Comparison of ENCODE assay signal across 1 cellular context in the genomic region with DNA sequence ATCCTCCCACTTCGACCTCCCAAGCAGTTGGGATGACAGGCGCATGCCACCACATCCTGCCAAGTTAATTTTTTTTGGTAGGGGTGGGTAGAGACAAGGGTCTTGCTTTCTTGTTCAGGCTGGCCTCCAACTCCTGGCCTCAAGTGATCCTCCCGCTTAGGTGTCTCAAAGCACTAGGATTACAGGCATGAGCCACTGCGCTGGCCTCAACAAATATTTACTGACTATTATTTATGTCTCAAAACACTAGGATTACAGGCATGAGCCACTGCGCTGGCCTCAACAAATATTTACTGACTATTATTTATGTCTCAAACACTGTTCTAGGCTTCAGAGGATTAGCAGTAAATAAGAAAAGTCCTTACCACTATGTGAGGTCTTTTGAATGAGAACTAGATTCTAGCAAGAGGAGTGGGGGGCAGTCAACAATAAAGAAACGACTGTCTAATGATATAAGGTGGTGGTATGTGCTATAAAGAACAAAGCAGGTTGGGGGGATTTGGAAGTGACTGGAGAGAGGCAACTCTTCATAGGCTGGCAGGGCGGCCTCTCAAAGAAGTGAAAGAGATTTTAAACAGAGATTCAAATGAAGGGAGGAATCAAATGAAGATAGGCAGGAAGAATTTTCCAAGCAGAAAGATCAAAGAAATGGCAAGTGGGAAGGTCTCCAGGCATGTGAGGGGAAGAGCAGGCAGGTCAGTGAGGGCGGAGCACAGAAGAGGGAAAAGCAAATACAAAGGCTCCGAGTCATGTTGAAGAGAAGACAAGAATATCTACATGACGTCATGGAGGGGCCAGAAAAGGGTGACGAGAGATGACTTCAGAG.
A peak's percentile ranks its signal among the peaks of the same experiment; 100 is the strongest.
TF ChIP-seq lines count a peak whose summit lies in the region.

No MANE protein-coding gene starts in this region.

TF ChIP-seq in HepG2, 621 proteins besides CTCF, POLR2A, EP300 and RAD21 (continued from another document and continues in another):
- peak; percentile 88 for TF ChIP-seq SMAD3 (CRISPR knock-in tag; IDR thresholded peaks at IDR 0.05)
- no peak for TF ChIP-seq ZNF619 (CRISPR knock-in tag; IDR thresholded peaks at IDR 0.05)
- no peak for TF ChIP-seq ZNF326 (CRISPR knock-in tag; IDR thresholded peaks at IDR 0.05; ENCODE audit: borderline replicate concordance)
- TF ChIP-seq ZNF101 (CRISPR knock-in tag; IDR thresholded peaks at IDR 0.05; ENCODE audit: borderline replicate concordance, low read depth): no peak
- TF ChIP-seq BRD4 (CRISPR knock-in tag; IDR thresholded peaks at IDR 0.05): no peak
- TF ChIP-seq, protein P1, sequence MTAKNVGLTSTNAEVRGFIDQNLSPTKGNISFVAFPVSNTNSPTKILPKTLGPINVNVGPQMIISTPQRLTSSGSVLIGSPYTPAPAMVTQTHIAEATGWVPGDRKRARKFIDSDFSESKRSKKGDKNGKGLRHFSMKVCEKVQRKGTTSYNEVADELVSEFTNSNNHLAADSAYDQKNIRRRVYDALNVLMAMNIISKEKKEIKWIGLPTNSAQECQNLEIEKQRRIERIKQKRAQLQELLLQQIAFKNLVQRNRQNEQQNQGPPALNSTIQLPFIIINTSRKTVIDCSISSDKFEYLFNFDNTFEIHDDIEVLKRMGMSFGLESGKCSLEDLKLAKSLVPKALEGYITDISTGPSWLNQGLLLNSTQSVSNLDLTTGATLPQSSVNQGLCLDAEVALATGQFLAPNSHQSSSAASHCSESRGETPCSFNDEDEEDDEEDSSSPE (CRISPR knock-in tag; IDR thresholded peaks at IDR 0.05): 0 out of 2 replicates have a peak, but pooled peaks have one; percentile 15
- TF ChIP-seq SUZ12 (IDR thresholded peaks at IDR 0.05; ENCODE audit: low read depth, low read length): no peak
- peak; percentile 95 for TF ChIP-seq ISL2 (CRISPR knock-in tag; IDR thresholded peaks at IDR 0.05)
- no peak for TF ChIP-seq ZNF282 (IDR thresholded peaks at IDR 0.05; ENCODE audit: partially characterized antibody)
- TF ChIP-seq, protein P2, sequence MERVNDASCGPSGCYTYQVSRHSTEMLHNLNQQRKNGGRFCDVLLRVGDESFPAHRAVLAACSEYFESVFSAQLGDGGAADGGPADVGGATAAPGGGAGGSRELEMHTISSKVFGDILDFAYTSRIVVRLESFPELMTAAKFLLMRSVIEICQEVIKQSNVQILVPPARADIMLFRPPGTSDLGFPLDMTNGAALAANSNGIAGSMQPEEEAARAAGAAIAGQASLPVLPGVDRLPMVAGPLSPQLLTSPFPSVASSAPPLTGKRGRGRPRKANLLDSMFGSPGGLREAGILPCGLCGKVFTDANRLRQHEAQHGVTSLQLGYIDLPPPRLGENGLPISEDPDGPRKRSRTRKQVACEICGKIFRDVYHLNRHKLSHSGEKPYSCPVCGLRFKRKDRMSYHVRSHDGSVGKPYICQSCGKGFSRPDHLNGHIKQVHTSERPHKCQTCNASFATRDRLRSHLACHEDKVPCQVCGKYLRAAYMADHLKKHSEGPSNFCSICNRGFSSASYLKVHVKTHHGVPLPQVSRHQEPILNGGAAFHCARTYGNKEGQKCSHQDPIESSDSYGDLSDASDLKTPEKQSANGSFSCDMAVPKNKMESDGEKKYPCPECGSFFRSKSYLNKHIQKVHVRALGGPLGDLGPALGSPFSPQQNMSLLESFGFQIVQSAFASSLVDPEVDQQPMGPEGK (CRISPR knock-in tag; IDR thresholded peaks at IDR 0.05): no peak; the same call in none of the 2 replicates
- TF ChIP-seq ZNF446 (CRISPR knock-in tag; IDR thresholded peaks at IDR 0.05): no peak
- TF ChIP-seq ZNF816 (CRISPR knock-in tag; IDR thresholded peaks at IDR 0.05; ENCODE audit: borderline replicate concordance): no peak
- TF ChIP-seq, protein P3, sequence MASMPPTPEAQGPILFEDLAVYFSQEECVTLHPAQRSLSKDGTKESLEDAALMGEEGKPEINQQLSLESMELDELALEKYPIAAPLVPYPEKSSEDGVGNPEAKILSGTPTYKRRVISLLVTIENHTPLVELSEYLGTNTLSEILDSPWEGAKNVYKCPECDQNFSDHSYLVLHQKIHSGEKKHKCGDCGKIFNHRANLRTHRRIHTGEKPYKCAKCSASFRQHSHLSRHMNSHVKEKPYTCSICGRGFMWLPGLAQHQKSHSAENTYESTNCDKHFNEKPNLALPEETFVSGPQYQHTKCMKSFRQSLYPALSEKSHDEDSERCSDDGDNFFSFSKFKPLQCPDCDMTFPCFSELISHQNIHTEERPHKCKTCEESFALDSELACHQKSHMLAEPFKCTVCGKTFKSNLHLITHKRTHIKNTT (CRISPR knock-in tag; IDR thresholded peaks at IDR 0.05): no peak
- TF ChIP-seq ZNF33B (CRISPR knock-in tag; IDR thresholded peaks at IDR 0.05): no peak
- TF ChIP-seq KLF12 (CRISPR knock-in tag; IDR thresholded peaks at IDR 0.05; ENCODE audit: borderline replicate concordance): no peak
- TF ChIP-seq, protein P4, sequence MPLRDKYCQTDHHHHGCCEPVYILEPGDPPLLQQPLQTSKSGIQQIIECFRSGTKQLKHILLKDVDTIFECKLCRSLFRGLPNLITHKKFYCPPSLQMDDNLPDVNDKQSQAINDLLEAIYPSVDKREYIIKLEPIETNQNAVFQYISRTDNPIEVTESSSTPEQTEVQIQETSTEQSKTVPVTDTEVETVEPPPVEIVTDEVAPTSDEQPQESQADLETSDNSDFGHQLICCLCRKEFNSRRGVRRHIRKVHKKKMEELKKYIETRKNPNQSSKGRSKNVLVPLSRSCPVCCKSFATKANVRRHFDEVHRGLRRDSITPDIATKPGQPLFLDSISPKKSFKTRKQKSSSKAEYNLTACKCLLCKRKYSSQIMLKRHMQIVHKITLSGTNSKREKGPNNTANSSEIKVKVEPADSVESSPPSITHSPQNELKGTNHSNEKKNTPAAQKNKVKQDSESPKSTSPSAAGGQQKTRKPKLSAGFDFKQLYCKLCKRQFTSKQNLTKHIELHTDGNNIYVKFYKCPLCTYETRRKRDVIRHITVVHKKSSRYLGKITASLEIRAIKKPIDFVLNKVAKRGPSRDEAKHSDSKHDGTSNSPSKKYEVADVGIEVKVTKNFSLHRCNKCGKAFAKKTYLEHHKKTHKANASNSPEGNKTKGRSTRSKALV (CRISPR knock-in tag; IDR thresholded peaks at IDR 0.05): 0 out of 2 replicates have a peak, but pooled peaks have one; percentile 33
- TF ChIP-seq DR1 (CRISPR knock-in tag; IDR thresholded peaks at IDR 0.05): no peak
- no peak for TF ChIP-seq ATF7-NPFF (CRISPR knock-in tag; IDR thresholded peaks at IDR 0.05; ENCODE audit: low read depth)
- TF ChIP-seq NBN (conservative IDR thresholded peaks at IDR 0.05): no peak
- TF ChIP-seq AKAP8 (CRISPR knock-in tag; IDR thresholded peaks at IDR 0.05): no peak
- no peak for TF ChIP-seq CAMTA2 (CRISPR knock-in tag; IDR thresholded peaks at IDR 0.05; ENCODE audit: borderline replicate concordance)
- no peak for TF ChIP-seq ZNF883 (CRISPR knock-in tag; IDR thresholded peaks at IDR 0.05; ENCODE audit: not compliant biosample characterization)
- no peak for TF ChIP-seq ZBTB42 (CRISPR knock-in tag; IDR thresholded peaks at IDR 0.05)
- TF ChIP-seq, protein P5, sequence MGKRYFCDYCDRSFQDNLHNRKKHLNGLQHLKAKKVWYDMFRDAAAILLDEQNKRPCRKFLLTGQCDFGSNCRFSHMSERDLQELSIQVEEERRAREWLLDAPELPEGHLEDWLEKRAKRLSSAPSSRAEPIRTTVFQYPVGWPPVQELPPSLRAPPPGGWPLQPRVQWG (CRISPR knock-in tag; IDR thresholded peaks at IDR 0.05; ENCODE audit: borderline replicate concordance, low read depth): no peak
- no peak for TF ChIP-seq ZNF451 (CRISPR knock-in tag; IDR thresholded peaks at IDR 0.05)
- TF ChIP-seq MAF1 (CRISPR knock-in tag; IDR thresholded peaks at IDR 0.05; ENCODE audit: borderline replicate concordance): no peak
- TF ChIP-seq SP4 (CRISPR knock-in tag; IDR thresholded peaks at IDR 0.05): no peak
- TF ChIP-seq ZMAT3 (CRISPR knock-in tag; conservative IDR thresholded peaks at IDR 0.05): no peak
- TF ChIP-seq, protein P6, sequence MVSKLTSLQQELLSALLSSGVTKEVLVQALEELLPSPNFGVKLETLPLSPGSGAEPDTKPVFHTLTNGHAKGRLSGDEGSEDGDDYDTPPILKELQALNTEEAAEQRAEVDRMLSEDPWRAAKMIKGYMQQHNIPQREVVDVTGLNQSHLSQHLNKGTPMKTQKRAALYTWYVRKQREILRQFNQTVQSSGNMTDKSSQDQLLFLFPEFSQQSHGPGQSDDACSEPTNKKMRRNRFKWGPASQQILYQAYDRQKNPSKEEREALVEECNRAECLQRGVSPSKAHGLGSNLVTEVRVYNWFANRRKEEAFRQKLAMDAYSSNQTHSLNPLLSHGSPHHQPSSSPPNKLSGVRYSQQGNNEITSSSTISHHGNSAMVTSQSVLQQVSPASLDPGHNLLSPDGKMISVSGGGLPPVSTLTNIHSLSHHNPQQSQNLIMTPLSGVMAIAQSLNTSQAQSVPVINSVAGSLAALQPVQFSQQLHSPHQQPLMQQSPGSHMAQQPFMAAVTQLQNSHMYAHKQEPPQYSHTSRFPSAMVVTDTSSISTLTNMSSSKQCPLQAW (CRISPR knock-in tag; IDR thresholded peaks at IDR 0.05): 0 out of 2 replicates have a peak, but pooled peaks have one; percentile 19
- TF ChIP-seq, protein P7, sequence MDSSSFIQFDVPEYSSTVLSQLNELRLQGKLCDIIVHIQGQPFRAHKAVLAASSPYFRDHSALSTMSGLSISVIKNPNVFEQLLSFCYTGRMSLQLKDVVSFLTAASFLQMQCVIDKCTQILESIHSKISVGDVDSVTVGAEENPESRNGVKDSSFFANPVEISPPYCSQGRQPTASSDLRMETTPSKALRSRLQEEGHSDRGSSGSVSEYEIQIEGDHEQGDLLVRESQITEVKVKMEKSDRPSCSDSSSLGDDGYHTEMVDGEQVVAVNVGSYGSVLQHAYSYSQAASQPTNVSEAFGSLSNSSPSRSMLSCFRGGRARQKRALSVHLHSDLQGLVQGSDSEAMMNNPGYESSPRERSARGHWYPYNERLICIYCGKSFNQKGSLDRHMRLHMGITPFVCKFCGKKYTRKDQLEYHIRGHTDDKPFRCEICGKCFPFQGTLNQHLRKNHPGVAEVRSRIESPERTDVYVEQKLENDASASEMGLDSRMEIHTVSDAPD (CRISPR knock-in tag; IDR thresholded peaks at IDR 0.05): no peak; the same call in 1 of the 2 replicates
- TF ChIP-seq ZNF841 (CRISPR knock-in tag; IDR thresholded peaks at IDR 0.05; ENCODE audit: borderline replicate concordance): no peak
- no peak for TF ChIP-seq ARID2 (CRISPR knock-in tag; IDR thresholded peaks at IDR 0.05; ENCODE audit: borderline replicate concordance)
- peak; percentile 83 for TF ChIP-seq TBX2 (CRISPR knock-in tag; IDR thresholded peaks at IDR 0.05; ENCODE audit: borderline replicate concordance)
- no peak for TF ChIP-seq EZH2 (conservative IDR thresholded peaks at IDR 0.05; ENCODE audit: low read depth, low read length)
- TF ChIP-seq, protein P8, sequence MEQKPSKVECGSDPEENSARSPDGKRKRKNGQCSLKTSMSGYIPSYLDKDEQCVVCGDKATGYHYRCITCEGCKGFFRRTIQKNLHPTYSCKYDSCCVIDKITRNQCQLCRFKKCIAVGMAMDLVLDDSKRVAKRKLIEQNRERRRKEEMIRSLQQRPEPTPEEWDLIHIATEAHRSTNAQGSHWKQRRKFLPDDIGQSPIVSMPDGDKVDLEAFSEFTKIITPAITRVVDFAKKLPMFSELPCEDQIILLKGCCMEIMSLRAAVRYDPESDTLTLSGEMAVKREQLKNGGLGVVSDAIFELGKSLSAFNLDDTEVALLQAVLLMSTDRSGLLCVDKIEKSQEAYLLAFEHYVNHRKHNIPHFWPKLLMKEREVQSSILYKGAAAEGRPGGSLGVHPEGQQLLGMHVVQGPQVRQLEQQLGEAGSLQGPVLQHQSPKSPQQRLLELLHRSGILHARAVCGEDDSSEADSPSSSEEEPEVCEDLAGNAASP (CRISPR knock-in tag; IDR thresholded peaks at IDR 0.05; ENCODE audit: borderline replicate concordance): peak; percentile 92; the same call in 1 of the 2 replicates
- TF ChIP-seq ZNF569 (CRISPR knock-in tag; IDR thresholded peaks at IDR 0.05; ENCODE audit: borderline replicate concordance): no peak
- TF ChIP-seq ZNF136 (CRISPR knock-in tag; IDR thresholded peaks at IDR 0.05; ENCODE audit: low read depth): no peak
- peak; percentile 37; the same call in 1 of the 2 replicates for TF ChIP-seq XBP1 (CRISPR knock-in tag; IDR thresholded peaks at IDR 0.05)
- no peak; the same call in 1 of the 2 replicates for TF ChIP-seq ELF4 (CRISPR knock-in tag; IDR thresholded peaks at IDR 0.05; ENCODE audit: borderline replicate concordance)
- no peak for TF ChIP-seq GATA4 (IDR thresholded peaks at IDR 0.05; ENCODE audit: borderline replicate concordance, low read depth)
- TF ChIP-seq, protein P9, sequence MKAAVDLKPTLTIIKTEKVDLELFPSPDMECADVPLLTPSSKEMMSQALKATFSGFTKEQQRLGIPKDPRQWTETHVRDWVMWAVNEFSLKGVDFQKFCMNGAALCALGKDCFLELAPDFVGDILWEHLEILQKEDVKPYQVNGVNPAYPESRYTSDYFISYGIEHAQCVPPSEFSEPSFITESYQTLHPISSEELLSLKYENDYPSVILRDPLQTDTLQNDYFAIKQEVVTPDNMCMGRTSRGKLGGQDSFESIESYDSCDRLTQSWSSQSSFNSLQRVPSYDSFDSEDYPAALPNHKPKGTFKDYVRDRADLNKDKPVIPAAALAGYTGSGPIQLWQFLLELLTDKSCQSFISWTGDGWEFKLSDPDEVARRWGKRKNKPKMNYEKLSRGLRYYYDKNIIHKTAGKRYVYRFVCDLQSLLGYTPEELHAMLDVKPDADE (CRISPR knock-in tag; IDR thresholded peaks at IDR 0.05): no peak
- TF ChIP-seq HOXA9 (CRISPR knock-in tag; IDR thresholded peaks at IDR 0.05; ENCODE audit: borderline replicate concordance): peak; percentile 75; the same call in 1 of the 2 replicates
- TF ChIP-seq, protein P10, sequence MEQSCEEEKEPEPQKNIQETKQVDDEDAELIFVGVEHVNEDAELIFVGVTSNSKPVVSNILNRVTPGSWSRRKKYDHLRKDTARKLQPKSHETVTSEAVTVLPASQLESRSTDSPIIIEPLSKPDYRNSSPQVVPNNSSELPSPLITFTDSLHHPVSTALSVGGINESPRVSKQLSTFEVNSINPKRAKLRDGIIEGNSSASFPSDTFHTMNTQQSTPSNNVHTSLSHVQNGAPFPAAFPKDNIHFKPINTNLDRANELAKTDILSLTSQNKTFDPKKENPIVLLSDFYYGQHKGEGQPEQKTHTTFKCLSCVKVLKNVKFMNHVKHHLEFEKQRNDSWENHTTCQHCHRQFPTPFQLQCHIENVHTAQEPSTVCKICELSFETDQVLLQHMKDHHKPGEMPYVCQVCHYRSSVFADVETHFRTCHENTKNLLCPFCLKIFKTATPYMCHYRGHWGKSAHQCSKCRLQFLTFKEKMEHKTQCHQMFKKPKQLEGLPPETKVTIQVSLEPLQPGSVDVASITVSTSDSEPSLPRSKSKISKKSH (CRISPR knock-in tag; IDR thresholded peaks at IDR 0.05; ENCODE audit: borderline replicate concordance): no peak
- TF ChIP-seq, protein P11, sequence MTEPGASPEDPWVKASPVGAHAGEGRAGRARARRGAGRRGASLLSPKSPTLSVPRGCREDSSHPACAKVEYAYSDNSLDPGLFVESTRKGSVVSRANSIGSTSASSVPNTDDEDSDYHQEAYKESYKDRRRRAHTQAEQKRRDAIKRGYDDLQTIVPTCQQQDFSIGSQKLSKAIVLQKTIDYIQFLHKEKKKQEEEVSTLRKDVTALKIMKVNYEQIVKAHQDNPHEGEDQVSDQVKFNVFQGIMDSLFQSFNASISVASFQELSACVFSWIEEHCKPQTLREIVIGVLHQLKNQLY (CRISPR knock-in tag; IDR thresholded peaks at IDR 0.05): 0 out of 2 replicates have a peak, but pooled peaks have one; percentile 15
- TF ChIP-seq RARA (CRISPR knock-in tag; IDR thresholded peaks at IDR 0.05): peak; percentile 89
- TF ChIP-seq ZNF563 (CRISPR knock-in tag; IDR thresholded peaks at IDR 0.05): no peak
- no peak for TF ChIP-seq ZNF33A (CRISPR knock-in tag; IDR thresholded peaks at IDR 0.05; ENCODE audit: borderline replicate concordance)
- no peak for TF ChIP-seq ZNF776 (CRISPR knock-in tag; IDR thresholded peaks at IDR 0.05)
- no peak for TF ChIP-seq ARNT2 (CRISPR knock-in tag; IDR thresholded peaks at IDR 0.05; ENCODE audit: low read depth)
- TF ChIP-seq CEBPB (IDR thresholded peaks at IDR 0.05; ENCODE audit: borderline replicate concordance, low read depth, low read length): peak; percentile 28; the same call in 1 of the 2 replicates
